Comparison of ENCODE assay signal across 8 cellular contexts in the genomic region with DNA sequence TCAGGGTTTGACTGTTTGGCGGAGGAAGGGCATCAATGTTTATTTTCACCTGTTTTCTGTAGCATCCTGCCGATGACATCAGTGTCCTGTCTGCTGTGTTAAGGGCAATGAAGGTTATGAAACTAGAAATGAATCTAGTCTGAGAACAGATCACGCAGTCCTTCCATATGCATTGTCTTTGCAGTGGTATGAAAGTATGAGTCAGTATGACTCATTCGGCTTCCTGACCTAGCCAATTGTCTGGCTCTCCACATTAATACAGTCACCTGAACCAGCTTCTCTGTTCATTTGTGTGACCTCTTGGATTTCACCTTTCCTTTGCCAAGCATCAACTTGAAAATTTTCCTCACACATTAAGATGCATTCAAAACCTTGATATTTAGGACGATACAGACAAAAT.
A peak's percentile ranks its signal among the peaks of the same experiment; 100 is the strongest.
DNase-seq lines count a peak whose midpoint lies in the region; ATAC-seq and TF ChIP-seq lines count a peak whose summit lies in the region.

No MANE protein-coding gene starts in this region.

- no peak overlapping the region for H3K4me3 ChIP-seq in fibroblast of villous mesenchyme (ENCODE audit: low read depth, low read length)

- peak; percentile 94 for ATAC-seq in HG02798 (IDR thresholded peaks at IDR 0.05; ENCODE audit: poor library complexity, unreplicated experiment)

- DNase-seq in activated CD4-positive, alpha-beta T cell treated with anti-CD3 and anti-CD28 coated beads for 48 hours: peak; percentile 6
- no peak for DNase-seq in activated CD4-positive, alpha-beta T cell treated with anti-CD3 and anti-CD28 coated beads for 4 hours
- DNase-seq in NCI-H748 (lab: John Stamatoyannopoulos, UW; ENCODE audit: unreplicated experiment): peak; percentile 47
- peak; percentile 76 for DNase-seq in fibroblast of villous mesenchyme (ENCODE audit: low read depth)
- no peak for DNase-seq in substantia nigra (lab: John Stamatoyannopoulos, UW)
- no peak for DNase-seq in NCI-H526 (lab: John Stamatoyannopoulos, UW)
- no peak for DNase-seq in mesenteric fat pad (ENCODE audit: low spot score)

- no peak overlapping the region for H3K27ac ChIP-seq in substantia nigra (ENCODE audit: low read depth, low read length, poor library complexity, severe bottlenecking)

- TF ChIP-seq CTCF in fibroblast of villous mesenchyme (IDR thresholded peaks at IDR 0.05; ENCODE audit: insufficient read depth, low read depth, low read length): no peak

Comparison
In these comparisons a context has a peak if more than half of its experiments do, and no peak if none do; other contexts are left out.
1. DNase-seq: peak in activated CD4-positive, alpha-beta T cell treated with anti-CD3 and anti-CD28 coated beads for 48 hours (single experiment), NCI-H748 (single experiment) and fibroblast of villous mesenchyme (single experiment); none in activated CD4-positive, alpha-beta T cell treated with anti-CD3 and anti-CD28 coated beads for 4 hours (0 of 2), substantia nigra (0 of 49), NCI-H526 (0 of 2) and mesenteric fat pad (single experiment).